Comparison of ENCODE assay signal across 27 cellular contexts in the genomic region with DNA sequence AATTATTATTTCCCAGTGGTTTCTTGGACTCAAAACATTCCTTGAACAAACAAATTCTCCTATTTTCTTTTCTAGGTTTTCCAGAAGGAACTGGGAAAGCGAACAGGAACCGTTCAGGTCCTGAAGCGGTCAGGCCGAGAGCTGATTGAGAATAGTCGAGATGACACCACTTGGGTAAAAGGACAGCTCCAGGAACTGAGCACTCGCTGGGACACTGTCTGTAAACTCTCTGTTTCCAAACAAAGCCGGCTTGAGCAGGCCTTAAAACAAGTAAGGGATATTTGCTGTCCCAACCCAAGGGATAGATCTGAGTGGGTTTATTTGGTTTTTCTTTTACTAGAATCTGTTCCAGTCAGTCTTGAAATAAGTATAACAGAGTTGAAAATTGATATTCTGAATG. TPM values are rescaled to one million over a fixed set of nuclear protein-coding genes. Genes with fewer than 3 reads are reported as not detected.
DNase-seq lines count a peak whose midpoint lies in the region; ATAC-seq and TF ChIP-seq lines count a peak whose summit lies in the region.
"Had no signal": no experiment of that assay in that cellular context is flagged by ENCODE, and none has a peak within 500 bp of the region (broad histone marks: within the 10 kb centered on the region; RNA-seq: fewer than 3 reads in every experiment).

No MANE protein-coding gene starts in this region.

- no peak overlapping the region for H2AFZ ChIP-seq in trophoblast cell (ENCODE audit: insufficient read depth, low read length, poor library complexity)
- H2AFZ ChIP-seq: hepatocyte had no signal

- H3K14ac ChIP-seq in trophoblast cell (ENCODE audit: low read length): no peak overlapping the region

- no peak overlapping the region for H2BK12ac ChIP-seq in trophoblast cell (ENCODE audit: low read length)

- no peak overlapping the region for H2BK5ac ChIP-seq in trophoblast cell (ENCODE audit: low read depth, low read length, poor library complexity)

- H3K23ac ChIP-seq in trophoblast cell (ENCODE audit: low read length): no peak overlapping the region

- H3K27me3 ChIP-seq in right cardiac atrium (ENCODE audit: control insufficient read depth, insufficient read depth) (no peaks in the 10 kb centered on the region), heart right ventricle (no peaks in the 10 kb centered on the region), adrenal gland (no peaks in the 10 kb centered on the region), aorta (ENCODE audit: control insufficient read depth in 1 of 2, insufficient read depth in 2 of 2, low read length in 1 of 2) (no peaks in the 10 kb centered on the region), trophoblast cell (ENCODE audit: insufficient read depth, low read length) (no peaks in the 10 kb centered on the region)
- H3K27me3 ChIP-seq: body of pancreas, gastrocnemius medialis, hepatocyte, tibial nerve had no signal

- WGBS in right cardiac atrium: 74% methylated on average over 7 of the region's 7 CpGs
- 88 to 92% methylated on average over 7 of the region's 7 CpGs for WGBS in heart right ventricle, 2 donors
- WGBS in adrenal gland, 4 donors: 93 to 99% (median 96%) methylated on average over 7 of the region's 7 CpGs
- 88 to 89% methylated on average over 7 of the region's 7 CpGs for WGBS in aorta, 2 donors
- WGBS in trophoblast cell (ENCODE audit: extremely low coverage, insufficient coverage, insufficient read length): no CpG with 5 or more reads among the region's 7 CpGs

- H2AK5ac ChIP-seq in trophoblast cell (ENCODE audit: low read length): no peak overlapping the region

- no peak overlapping the region for H2BK120ac ChIP-seq in trophoblast cell (ENCODE audit: insufficient read depth, low read length, poor library complexity)

- H3K18ac ChIP-seq in trophoblast cell (ENCODE audit: low read length): no peak overlapping the region

- H3K9ac ChIP-seq in trophoblast cell (ENCODE audit: low read length): no peak overlapping the region

- H3K4me1 ChIP-seq in right cardiac atrium (ENCODE audit: control insufficient read depth, insufficient read depth, low read length) (no peaks in the 10 kb centered on the region), heart right ventricle (peaks cover 0 to 17% (median 0%) of the 10 kb centered on the region in 9 donors), adrenal gland (replicated peaks in 1 of 2) (peaks cover 18 to 20% of the 10 kb centered on the region in 2 donors), aorta (ENCODE audit: control insufficient read depth in 1 of 2, insufficient read depth in 2 of 2, low read length in 2 of 2) (no peaks in the 10 kb centered on the region), trophoblast cell (ENCODE audit: control insufficient read depth in 1 of 2, insufficient read depth in 2 of 2, low read length in 2 of 2) (no peaks in the 10 kb centered on the region)
- H3K4me1 ChIP-seq: body of pancreas, gastrocnemius medialis, tibial nerve had no signal

- H4K91ac ChIP-seq in trophoblast cell (ENCODE audit: low read depth, low read length): no peak overlapping the region

- H3K79me1 ChIP-seq in trophoblast cell (ENCODE audit: low read length): no peaks in the 10 kb centered on the region

- H3K4me3 ChIP-seq in right cardiac atrium (ENCODE audit: low read length): no peak overlapping the region
- no peak overlapping the region for H3K4me3 ChIP-seq in heart right ventricle
- H3K4me3 ChIP-seq in adrenal gland: no peak overlapping the region
- no peak overlapping the region for H3K4me3 ChIP-seq in aorta (ENCODE audit: low read length in 2 of 2)
- H3K4me3 ChIP-seq in trophoblast cell (ENCODE audit: low read depth, low read length): no peak overlapping the region
- H3K4me3 ChIP-seq: body of pancreas, gastrocnemius medialis, hepatocyte, smooth muscle cell, tibial nerve had no signal

- intact Hi-C loops in right cardiac atrium (cut with DNase I) (loop anchor here in 1 of 4 donors (10.0 kb wide), 1 partner anchor 117 kb away; no protein-coding TSS in a partner anchor), heart right ventricle (cut with DNase I) (no loop called here), adrenal gland (cut with DNase I) (no loop called here), aorta (cut with DNase I) (no loop called here)

- no peak overlapping the region for H3K4ac ChIP-seq in trophoblast cell (ENCODE audit: low read depth, low read length)

- TF ChIP-seq POLR2A in adrenal gland (IDR thresholded peaks at IDR 0.05): no peak

- peaks cover 0 to 100% (median 86%) of the 10 kb centered on the region in 9 donors for H3K36me3 ChIP-seq in heart right ventricle
- peaks cover 0 to 92% of the 10 kb centered on the region in 2 donors for H3K36me3 ChIP-seq in adrenal gland (replicated peaks in 1 of 2)
- peaks cover 12 to 33% of the 10 kb centered on the region in 2 donors for H3K36me3 ChIP-seq in aorta (ENCODE audit: control insufficient read depth in 1 of 2, insufficient read depth in 2 of 2, low read length in 1 of 2)
- H3K36me3 ChIP-seq in trophoblast cell (ENCODE audit: control insufficient read depth in 1 of 2, insufficient read depth in 2 of 2, low read length in 2 of 2): peaks cover 41 to 66% of the 10 kb centered on the region in 2 experiments

- TF ChIP-seq CTCF in heart right ventricle (IDR thresholded peaks at IDR 0.05) (no peak), adrenal gland (IDR thresholded peaks at IDR 0.05) (no peak)

- DNase-seq in right cardiac atrium (no peak), heart right ventricle (no peak), adrenal gland (no peak), midbrain (lab: John Stamatoyannopoulos, UW) (peak; percentile 13), GF-D8 (lab: John Stamatoyannopoulos, UW) (no peak), aorta (no peak), trophoblast cell (no peak)
- DNase-seq: activated CD8-positive, alpha-beta memory T cell treated with anti-CD3 and anti-CD28 coated beads for 24 hours; activated effector memory CD4-positive, alpha-beta T cell treated with Interleukin-2 at 50 U/mL for 16 hours; activated T-cell treated with anti-CD3 and anti-CD28 coated beads for 4 hours; body of pancreas; COR-L47; DMS53; gastrocnemius medialis; kidney glomerular epithelial cell; NCI-H446; NCI-H748 treated with DMSO at 0.1 percent for 48 hours; retina; SHP77; stimulated activated CD4-positive, alpha-beta T cell treated with anti-CD3 and anti-CD28 coated beads, Interleukin-1b, Interleukin-23, amount 100 ng/mL, for 48 hours had no signal

- no peaks in the 10 kb centered on the region for H3K9me3 ChIP-seq in right cardiac atrium (ENCODE audit: control insufficient read depth, low read length)
- H3K9me3 ChIP-seq in heart right ventricle: no peaks in the 10 kb centered on the region
- no peaks in the 10 kb centered on the region for H3K9me3 ChIP-seq in adrenal gland (replicated peaks in 1 of 3)
- no peaks in the 10 kb centered on the region for H3K9me3 ChIP-seq in aorta (ENCODE audit: control insufficient read depth, low read length)
- H3K9me3 ChIP-seq in trophoblast cell (ENCODE audit: insufficient read depth, low read depth, low read length): no peaks in the 10 kb centered on the region
- H3K9me3 ChIP-seq: body of pancreas, gastrocnemius medialis, tibial nerve had no signal

- ATAC-seq in right cardiac atrium (no peak), heart right ventricle (no peak), aorta (ENCODE audit: low FRiP score) (no peak)
- ATAC-seq: body of pancreas, gastrocnemius medialis, Panc1 had no signal

- no peak overlapping the region for H3K4me2 ChIP-seq in trophoblast cell (ENCODE audit: low read length)
- H3K4me2 ChIP-seq: hepatocyte, smooth muscle cell had no signal

- H4K8ac ChIP-seq in trophoblast cell (ENCODE audit: low read depth, low read length): no peak overlapping the region

- H3K79me2 ChIP-seq in trophoblast cell (ENCODE audit: control insufficient read depth, insufficient read depth, low read length, poor library complexity): no peaks in the 10 kb centered on the region
- H3K79me2 ChIP-seq: hepatocyte had no signal

- no peak overlapping the region for H4K12ac ChIP-seq in trophoblast cell (ENCODE audit: low read depth, low read length)

- H3K27ac ChIP-seq in right cardiac atrium (ENCODE audit: low read length): peak overlapping the region; percentile 59
- peak overlapping the region in 2 of 10 donors; percentile 18 to 36 for H3K27ac ChIP-seq in heart right ventricle
- peak overlapping the region in 3 of 5 donors; percentile 59 to 89 (median 79) for H3K27ac ChIP-seq in adrenal gland
- H3K27ac ChIP-seq in aorta (ENCODE audit: low read depth in 1 of 2, low read length in 2 of 2): no peak overlapping the region
- no peak overlapping the region for H3K27ac ChIP-seq in trophoblast cell (ENCODE audit: low read depth, low read length)
- H3K27ac ChIP-seq: body of pancreas, C4-2B, gastrocnemius medialis, hepatocyte, tibial nerve had no signal

RNA-seq across cellular contexts. Expression of gene BMP8A, which starts 39.4 kb away (rescaled TPM):
- total RNA-seq in right cardiac atrium: 1 to 10 TPM; 1.6 to 2.5 (median 2.2) TPM
- polyA plus RNA-seq in right cardiac atrium: 0.32 TPM
- 1 to 10 TPM in 4 of 10 donors, under 1 TPM in 4, not detected in 2; 0.33 to 1.8 (median 0.85) TPM for total RNA-seq in heart right ventricle
- under 1 TPM in 1 of 2 donors, not detected in 1; 0.16 TPM for polyA plus RNA-seq in heart right ventricle
- 1 to 10 TPM in 4 of 8 donors, under 1 TPM in 4; 0.18 to 1.7 (median 0.81) TPM for total RNA-seq in adrenal gland
- under 1 TPM in 2 of 3 donors, not detected in 1; 0.09 to 0.24 TPM for polyA plus RNA-seq in adrenal gland
- not detected for total RNA-seq in aorta
- not detected for polyA plus RNA-seq in aorta
- polyA plus RNA-seq in trophoblast cell (2013): not detected in 2 replicates
- total RNA-seq: osteocyte had no signal
- polyA plus RNA-seq: neural cell had no signal

Comparison
In these comparisons a context has a peak if more than half of its experiments do, and no peak if none do; other contexts are left out.
1. H3K27ac ChIP-seq: peak in right cardiac atrium (single experiment) and adrenal gland (3 of 5); none in aorta (0 of 2) and trophoblast cell (single experiment).